ENCODE assay signal across 9 cellular contexts in genomic region chr11:119207607-119208006, GRCh38. TPM values are rescaled to one million over a fixed set of nuclear protein-coding genes. Genes with fewer than 3 reads are reported as not detected.
DNase-seq lines count a peak whose midpoint lies in the region; ATAC-seq and TF ChIP-seq lines count a peak whose summit lies in the region.
"Had no signal": no experiment of that assay in that cellular context is flagged by ENCODE, and none has a peak within 500 bp of the region (broad histone marks: within the 10 kb centered on the region; RNA-seq: fewer than 3 reads in every experiment).

No MANE protein-coding gene starts in this region.

- peak overlapping the region; percentile 85 for H3K27ac Mint-ChIP-seq in activated naive CD4-positive, alpha-beta T cell treated with anti-CD3 and anti-CD28 coated beads for 36 hours
- H3K27ac Mint-ChIP-seq in activated T-helper 1 cell treated with anti-CD3 and anti-CD28 coated beads, Interleukin-12 subunit alpha, Interleukin-12 subunit beta, Interleukin-2, Interleukin-4 antibody, amounts not matched to agents 30 ng/mL and 10 ng/mL and 1 ng/mL, durations not matched to agents 14 hours and 24 hours and 36 hours: no peak overlapping the region
- H3K27ac Mint-ChIP-seq in type B pancreatic cell: peak overlapping the region; percentile 97

- no peak for ATAC-seq in left lobe of liver

- H3K27me3 Mint-ChIP-seq in activated naive CD4-positive, alpha-beta T cell treated with anti-CD3 and anti-CD28 coated beads for 36 hours (ENCODE audit: low read depth): no peaks in the 10 kb centered on the region
- no peaks in the 10 kb centered on the region for H3K27me3 Mint-ChIP-seq in activated T-helper 1 cell treated with anti-CD3 and anti-CD28 coated beads, Interleukin-12 subunit alpha, Interleukin-12 subunit beta, Interleukin-2, Interleukin-4 antibody, amounts not matched to agents 30 ng/mL and 10 ng/mL and 1 ng/mL, durations not matched to agents 14 hours and 24 hours and 36 hours (ENCODE audit: insufficient read depth)
- no peaks in the 10 kb centered on the region for H3K27me3 Mint-ChIP-seq in type B pancreatic cell

- H3K36me3 Mint-ChIP-seq in activated naive CD4-positive, alpha-beta T cell treated with anti-CD3 and anti-CD28 coated beads for 36 hours (ENCODE audit: low read depth): no peaks in the 10 kb centered on the region
- no peaks in the 10 kb centered on the region for H3K36me3 Mint-ChIP-seq in activated T-helper 1 cell treated with anti-CD3 and anti-CD28 coated beads, Interleukin-12 subunit alpha, Interleukin-12 subunit beta, Interleukin-2, Interleukin-4 antibody, amounts not matched to agents 30 ng/mL and 10 ng/mL and 1 ng/mL, durations not matched to agents 14 hours and 24 hours and 36 hours (ENCODE audit: low read depth)
- H3K36me3 Mint-ChIP-seq in type B pancreatic cell: no peaks in the 10 kb centered on the region

- intact Hi-C loops in activated naive CD4-positive, alpha-beta T cell treated with anti-CD3 and anti-CD28 coated beads for 36 hours (cut with micrococcal nuclease): loop anchor here (1.0 to 5.0 kb wide), 6 partner anchors 33 to 1880 kb away; partner anchors contain the start of genes CENATAC, CEP164, HYOU1 and NLRX1
- intact Hi-C loops in activated T-helper 1 cell treated with anti-CD3 and anti-CD28 coated beads, Interleukin-12 subunit alpha, Interleukin-12 subunit beta, Interleukin-2, Interleukin-4 antibody, amounts not matched to agents 30 ng/mL and 10 ng/mL and 1 ng/mL, durations not matched to agents 14 hours and 24 hours and 36 hours (cut with micrococcal nuclease): loop anchor here (1.0 to 5.0 kb wide), 5 partner anchors 15 to 210 kb away; partner anchors contain the start of genes CENATAC, NLRX1, RPS25 and TRAPPC4

- no peaks in the 10 kb centered on the region for H3K36me3 ChIP-seq in kidney epithelial cell (ENCODE audit: control insufficient read depth, insufficient read depth, low read length)

- H3K4me3 ChIP-seq in kidney epithelial cell (ENCODE audit: low read depth, low read length): peak overlapping the region; percentile 97

- H3K4me3 Mint-ChIP-seq in activated naive CD4-positive, alpha-beta T cell treated with anti-CD3 and anti-CD28 coated beads for 36 hours: peak overlapping the region; percentile 93
- H3K4me3 Mint-ChIP-seq in activated T-helper 1 cell treated with anti-CD3 and anti-CD28 coated beads, Interleukin-12 subunit alpha, Interleukin-12 subunit beta, Interleukin-2, Interleukin-4 antibody, amounts not matched to agents 30 ng/mL and 10 ng/mL and 1 ng/mL, durations not matched to agents 14 hours and 24 hours and 36 hours: peak overlapping the region; percentile 98
- H3K4me3 Mint-ChIP-seq in type B pancreatic cell: peak overlapping the region; percentile 99

- peaks cover 31% of the 10 kb centered on the region for H3K4me1 Mint-ChIP-seq in activated naive CD4-positive, alpha-beta T cell treated with anti-CD3 and anti-CD28 coated beads for 36 hours (ENCODE audit: low read depth)
- peaks cover 28% of the 10 kb centered on the region for H3K4me1 Mint-ChIP-seq in activated T-helper 1 cell treated with anti-CD3 and anti-CD28 coated beads, Interleukin-12 subunit alpha, Interleukin-12 subunit beta, Interleukin-2, Interleukin-4 antibody, amounts not matched to agents 30 ng/mL and 10 ng/mL and 1 ng/mL, durations not matched to agents 14 hours and 24 hours and 36 hours (ENCODE audit: low read depth)
- peaks cover 13% of the 10 kb centered on the region for H3K4me1 Mint-ChIP-seq in type B pancreatic cell (ENCODE audit: unreplicated experiment)

- CTCF ChIA-PET in activated naive CD4-positive, alpha-beta T cell treated with anti-CD3 and anti-CD28 coated beads for 36 hours (lab: Charles Lee): interaction anchor here (1.0 to 4.6 kb wide), 5 partner anchors 29 to 115 kb away, joined by 3 to 63 read pairs (median 7); no protein-coding TSS in a partner anchor
- CTCF ChIA-PET in HEK293T (lab: Yijun Ruan, JAX): interaction anchor here (1.2 kb wide), 1 partner anchor 11 kb away, joined by 6 read pairs; no protein-coding TSS in a partner anchor

- no peaks in the 10 kb centered on the region for H3K27me3 ChIP-seq in kidney epithelial cell (ENCODE audit: control insufficient read depth, insufficient read depth, low read length)

- POLR2A ChIA-PET in HEK293T (lab: Yijun Ruan, JAX): interaction anchor here (2.3 kb wide), 1 partner anchor 109 kb away, joined by 9 read pairs; the partner anchor contains the start of gene MCAM

- DNase-seq in activated naive CD4-positive, alpha-beta T cell treated with anti-CD3 and anti-CD28 coated beads for 36 hours: no peak
- DNase-seq in activated naive CD4-positive, alpha-beta T cell treated with anti-CD3 and anti-CD28 coated beads, Interleukin-2, amount 50 U/mL, for 16 hours: no peak
- no peak for DNase-seq in activated T-helper 1 cell treated with anti-CD3 and anti-CD28 coated beads, Interleukin-12 subunit alpha, Interleukin-12 subunit beta, Interleukin-2, Interleukin-4 antibody, amounts not matched to agents 30 ng/mL and 10 ng/mL and 1 ng/mL, durations not matched to agents 14 hours and 24 hours and 36 hours (ENCODE audit: low spot score)
- DNase-seq in kidney epithelial cell (ENCODE audit: low read depth) (no peak), type B pancreatic cell (ENCODE audit: extremely low spot score, unreplicated experiment) (no peak), HEK293T (ENCODE audit: extremely low spot score) (no peak), left lobe of liver (ENCODE audit: low spot score) (no peak), D341Med (ENCODE audit: low spot score) (no peak)
- DNase-seq: T-helper 9 cell had no signal

- TF ChIP-seq CTCF in kidney epithelial cell (IDR thresholded peaks at IDR 0.05; ENCODE audit: insufficient read depth, low read length, poor library complexity, severe bottlenecking): no peak
- no peak for TF ChIP-seq CTCF in type B pancreatic cell (conservative IDR thresholded peaks at IDR 0.05)

- H3K9me3 Mint-ChIP-seq in activated naive CD4-positive, alpha-beta T cell treated with anti-CD3 and anti-CD28 coated beads for 36 hours: no peaks in the 10 kb centered on the region
- no peaks in the 10 kb centered on the region for H3K9me3 Mint-ChIP-seq in activated T-helper 1 cell treated with anti-CD3 and anti-CD28 coated beads, Interleukin-12 subunit alpha, Interleukin-12 subunit beta, Interleukin-2, Interleukin-4 antibody, amounts not matched to agents 30 ng/mL and 10 ng/mL and 1 ng/mL, durations not matched to agents 14 hours and 24 hours and 36 hours
- H3K9me3 Mint-ChIP-seq in type B pancreatic cell: no peaks in the 10 kb centered on the region

TF ChIP-seq in HEK293T, 16 proteins besides CTCF, POLR2A, EP300 and RAD21:
- TF ChIP-seq ZNF384 (IDR thresholded peaks at IDR 0.05): no peak
- no peak for TF ChIP-seq L3MBTL2 (conservative IDR thresholded peaks at IDR 0.05)
- no peak for TF ChIP-seq SUZ12 (IDR thresholded peaks at IDR 0.05)
- TF ChIP-seq ARNT (IDR thresholded peaks at IDR 0.05): no peak
- no peak for TF ChIP-seq HDGF (IDR thresholded peaks at IDR 0.05; ENCODE audit: borderline replicate concordance)
- TF ChIP-seq NFRKB (IDR thresholded peaks at IDR 0.05): no peak
- no peak for TF ChIP-seq BHLHE40 (IDR thresholded peaks at IDR 0.05; ENCODE audit: borderline replicate concordance)
- TF ChIP-seq, protein P1, sequence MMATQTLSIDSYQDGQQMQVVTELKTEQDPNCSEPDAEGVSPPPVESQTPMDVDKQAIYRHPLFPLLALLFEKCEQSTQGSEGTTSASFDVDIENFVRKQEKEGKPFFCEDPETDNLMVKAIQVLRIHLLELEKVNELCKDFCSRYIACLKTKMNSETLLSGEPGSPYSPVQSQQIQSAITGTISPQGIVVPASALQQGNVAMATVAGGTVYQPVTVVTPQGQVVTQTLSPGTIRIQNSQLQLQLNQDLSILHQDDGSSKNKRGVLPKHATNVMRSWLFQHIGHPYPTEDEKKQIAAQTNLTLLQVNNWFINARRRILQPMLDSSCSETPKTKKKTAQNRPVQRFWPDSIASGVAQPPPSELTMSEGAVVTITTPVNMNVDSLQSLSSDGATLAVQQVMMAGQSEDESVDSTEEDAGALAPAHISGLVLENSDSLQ (IDR thresholded peaks at IDR 0.05): no peak
- TF ChIP-seq LEF1 (IDR thresholded peaks at IDR 0.05; ENCODE audit: borderline replicate concordance): no peak
- no peak for TF ChIP-seq FOXK2 (IDR thresholded peaks at IDR 0.05)
TF ChIP-seq in HEK293T: peak in this region for 0.

RNA-seq across cellular contexts. Expression of gene CBL, which starts 1.5 kb away (rescaled TPM):
- 10 to 100 TPM; 25.3 to 25.7 TPM for total RNA-seq in activated naive CD4-positive, alpha-beta T cell treated with anti-CD3 and anti-CD28 coated beads for 36 hours
- 38.1 and 39.9 TPM in 2 replicates for total RNA-seq in activated T-helper 1 cell treated with anti-CD3 and anti-CD28 coated beads, Interleukin-12 subunit alpha, Interleukin-12 subunit beta, Interleukin-2, Interleukin-4 antibody, amounts not matched to agents 30 ng/mL and 10 ng/mL and 1 ng/mL, durations not matched to agents 14 hours and 24 hours and 36 hours
- total RNA-seq in kidney epithelial cell (22.5 and 23.7 TPM in 2 replicates), type B pancreatic cell (ENCODE audit: low replicate concordance) (14.4 and 21.1 TPM in 2 replicates), left lobe of liver (3.2 TPM)

RNA-seq across cellular contexts. Expression of gene NHERF4, which starts 22.3 kb away (rescaled TPM):
- not detected for total RNA-seq in activated naive CD4-positive, alpha-beta T cell treated with anti-CD3 and anti-CD28 coated beads for 36 hours
- 0.56 TPM in 1 of 2 replicates, not detected in the other for total RNA-seq in activated T-helper 1 cell treated with anti-CD3 and anti-CD28 coated beads, Interleukin-12 subunit alpha, Interleukin-12 subunit beta, Interleukin-2, Interleukin-4 antibody, amounts not matched to agents 30 ng/mL and 10 ng/mL and 1 ng/mL, durations not matched to agents 14 hours and 24 hours and 36 hours
- not detected in 2 replicates for total RNA-seq in kidney epithelial cell
- total RNA-seq in type B pancreatic cell (ENCODE audit: low replicate concordance): 2.3 and 7.0 TPM in 2 replicates
- total RNA-seq in left lobe of liver: 0.25 TPM

RNA-seq across cellular contexts. Expression of gene NLRX1, which starts 39.1 kb away (rescaled TPM):
- 10 to 100 TPM; 20.8 to 22.2 TPM for total RNA-seq in activated naive CD4-positive, alpha-beta T cell treated with anti-CD3 and anti-CD28 coated beads for 36 hours
- total RNA-seq in activated T-helper 1 cell treated with anti-CD3 and anti-CD28 coated beads, Interleukin-12 subunit alpha, Interleukin-12 subunit beta, Interleukin-2, Interleukin-4 antibody, amounts not matched to agents 30 ng/mL and 10 ng/mL and 1 ng/mL, durations not matched to agents 14 hours and 24 hours and 36 hours: 24.1 and 29.5 TPM in 2 replicates
- 10.6 and 15.0 TPM in 2 replicates for total RNA-seq in kidney epithelial cell
- 8.7 and 11.5 TPM in 2 replicates for total RNA-seq in type B pancreatic cell (ENCODE audit: low replicate concordance)
- 13.1 TPM for total RNA-seq in left lobe of liver

RNA-seq across cellular contexts. Expression of gene ABCG4, which starts 58.8 kb away (rescaled TPM):
- under 1 TPM; 0.12 to 0.31 TPM for total RNA-seq in activated naive CD4-positive, alpha-beta T cell treated with anti-CD3 and anti-CD28 coated beads for 36 hours
- total RNA-seq in activated T-helper 1 cell treated with anti-CD3 and anti-CD28 coated beads, Interleukin-12 subunit alpha, Interleukin-12 subunit beta, Interleukin-2, Interleukin-4 antibody, amounts not matched to agents 30 ng/mL and 10 ng/mL and 1 ng/mL, durations not matched to agents 14 hours and 24 hours and 36 hours: 0.07 TPM in 1 of 2 replicates, not detected in the other
- total RNA-seq in kidney epithelial cell (0.13 and 0.82 TPM in 2 replicates), type B pancreatic cell (ENCODE audit: low replicate concordance) (1.3 TPM in 1 of 2 replicates, not detected in the other), left lobe of liver (0.48 TPM)
